In genomic region chr7:65509368-65510186, GRCh38 we compare ENCODE assay signal across 8 cellular contexts.
DNase-seq lines count a peak whose midpoint lies in the region; ATAC-seq and TF ChIP-seq lines count a peak whose summit lies in the region.

No MANE protein-coding gene starts in this region.

- no peak for ATAC-seq in GM18861 (IDR thresholded peaks at IDR 0.05; ENCODE audit: unreplicated experiment)
- ATAC-seq in GM19395 (IDR thresholded peaks at IDR 0.05; ENCODE audit: unreplicated experiment), result no peak

- no peaks in the 10 kb centered on the region for H3K9me2 ChIP-seq in OCI-LY1 (ENCODE audit: low read depth, low read length)

- H3K9ac ChIP-seq in ES-I3 (ENCODE audit: low read depth, low read length) (peak overlapping the region; percentile 57; the same call in 1 of the 2 replicates), OCI-LY1 (ENCODE audit: low read length) (peak overlapping the region; percentile 81), endodermal cell (ENCODE audit: extremely low read depth, low read length, poor library complexity, severe bottlenecking) (no peak overlapping the region)

- no peaks in the 10 kb centered on the region for H3F3A ChIP-seq in OCI-LY1 (ENCODE audit: insufficient read depth, low read length)

- peaks cover 3% of the 10 kb centered on the region for H3K4me1 Mint-ChIP-seq in endodermal cell
- H3K4me1 Mint-ChIP-seq in osteocyte (ENCODE audit: unreplicated experiment), result peaks cover 4% of the 10 kb centered on the region

- TF ChIP-seq CTCF in OCI-LY1 (IDR thresholded peaks at IDR 0.05; ENCODE audit: low read length) (no peak), endodermal cell (conservative IDR thresholded peaks at IDR 0.05) (no peak), osteocyte (IDR thresholded peaks at IDR 0.05) (no peak)

- H3K4me2 ChIP-seq in OCI-LY1 (ENCODE audit: low read length), result peak overlapping the region; percentile 63

- H3K4me1 ChIP-seq in ES-I3 (ENCODE audit: insufficient read depth, low read length) (no peaks in the 10 kb centered on the region), OCI-LY1 (ENCODE audit: insufficient read depth, low read length, severe bottlenecking) (peaks cover 20% of the 10 kb centered on the region), endodermal cell (ENCODE audit: control insufficient read depth, insufficient read depth, low read length) (no peaks in the 10 kb centered on the region)

- H3K27ac Mint-ChIP-seq in endodermal cell (no peak overlapping the region), osteocyte (ENCODE audit: unreplicated experiment) (no peak overlapping the region)

- H3K36me3 ChIP-seq in ES-I3 (ENCODE audit: insufficient read depth, low read length) (no peaks in the 10 kb centered on the region), OCI-LY1 (ENCODE audit: insufficient read depth, low read length) (no peaks in the 10 kb centered on the region), endodermal cell (ENCODE audit: control insufficient read depth, insufficient read depth, low read length) (no peaks in the 10 kb centered on the region)

- H3K4me3 ChIP-seq in OCI-LY1 (ENCODE audit: low read depth, low read length, poor library complexity, severe bottlenecking) (peak overlapping the region; percentile 76), endodermal cell (ENCODE audit: low read length) (peak overlapping the region; percentile 75)

- H3K27me3 Mint-ChIP-seq in endodermal cell (ENCODE audit: insufficient read depth) (peaks cover 44% of the 10 kb centered on the region), osteocyte (ENCODE audit: unreplicated experiment) (peaks cover 33% of the 10 kb centered on the region)

- no peaks in the 10 kb centered on the region for H4K20me1 ChIP-seq in OCI-LY1 (ENCODE audit: insufficient read depth, low read length)

- H3K36me3 Mint-ChIP-seq in endodermal cell (ENCODE audit: low read depth) (no peaks in the 10 kb centered on the region), osteocyte (ENCODE audit: unreplicated experiment) (no peaks in the 10 kb centered on the region)

- peak overlapping the region; percentile 15 for H2AFZ ChIP-seq in OCI-LY1 (ENCODE audit: low read length)

- H3K9me3 Mint-ChIP-seq in endodermal cell, result no peaks in the 10 kb centered on the region
- H3K9me3 Mint-ChIP-seq in osteocyte (ENCODE audit: unreplicated experiment), result no peaks in the 10 kb centered on the region

- 0 to 1% methylated on average over 32 to 85 of the region's 85 CpGs for WGBS in endodermal cell (ENCODE audit: insufficient coverage in 1 of 2, insufficient read length in 1 of 2), 2 experiments

- peak overlapping the region; percentile 89 for H3K27ac ChIP-seq in OCI-LY1 (ENCODE audit: low read depth, low read length, poor library complexity, severe bottlenecking)
- no peak overlapping the region for H3K27ac ChIP-seq in endodermal cell (ENCODE audit: low read depth, low read length)

- H3K27me3 ChIP-seq in OCI-LY1 (ENCODE audit: insufficient read depth, low read length) (no peaks in the 10 kb centered on the region), endodermal cell (ENCODE audit: control insufficient read depth, insufficient read depth, low read length, poor library complexity, severe bottlenecking) (peaks cover 28% of the 10 kb centered on the region)

- H3K79me2 ChIP-seq in OCI-LY1 (ENCODE audit: insufficient read depth, low read length), result no peaks in the 10 kb centered on the region; the same call in 1 of the 2 replicates

- DNase-seq in endodermal cell (peak; percentile 65), osteocyte (ENCODE audit: extremely low spot score, unreplicated experiment) (peak; percentile 73), GM03348 (ENCODE audit: low spot score) (no peak), NCI-H2029 treated with DMSO at 0.1 percent for 48 hours (lab: John Stamatoyannopoulos, UW) (no peak)

- no peaks in the 10 kb centered on the region for H3K9me3 ChIP-seq in ES-I3 (ENCODE audit: control insufficient read depth, insufficient read depth, low read length)
- H3K9me3 ChIP-seq in OCI-LY1 (ENCODE audit: low read length), result no peaks in the 10 kb centered on the region
- peaks cover 12% of the 10 kb centered on the region for H3K9me3 ChIP-seq in endodermal cell (ENCODE audit: control insufficient read depth, low read length)

- peak overlapping the region; percentile 48 for H3K4me3 Mint-ChIP-seq in endodermal cell
- peak overlapping the region; percentile 63 for H3K4me3 Mint-ChIP-seq in osteocyte (ENCODE audit: unreplicated experiment)

Comparison
In these comparisons a context has a peak if more than half of its experiments do, and no peak if none do; other contexts are left out.
1. DNase-seq: peak in endodermal cell (single experiment) and osteocyte (single experiment); none in GM03348 (single experiment) and NCI-H2029 treated with DMSO at 0.1 percent for 48 hours (single experiment).